ENCODE assay signal across 8 cellular contexts in genomic region chr3:120177151-120177550, GRCh38.
A peak's percentile ranks its signal among the peaks of the same experiment; 100 is the strongest.
DNase-seq lines count a peak whose midpoint lies in the region; ATAC-seq and TF ChIP-seq lines count a peak whose summit lies in the region.

No MANE protein-coding gene starts in this region.

- peak overlapping the region; percentile 66 for H3K27ac ChIP-seq in fibroblast of lung (ENCODE audit: insufficient read depth, low read length)
- H3K27ac ChIP-seq in parathyroid adenoma, result no peak overlapping the region

- TF ChIP-seq CTCF in fibroblast of lung (conservative IDR thresholded peaks at IDR 0.05 in 1 of 2, IDR thresholded peaks at IDR 0.05 in 1 of 2; ENCODE audit: low read depth in 1 of 2, low read length in 2 of 2) (peak in 1 of 2 donors; percentile 23), parathyroid adenoma (IDR thresholded peaks at IDR 0.05) (no peak)

- H2AFZ ChIP-seq in fibroblast of lung (ENCODE audit: low read length), result peak overlapping the region; percentile 93
- H2AFZ ChIP-seq in parathyroid adenoma, result peak overlapping the region; percentile 79

- H3K4me2 ChIP-seq in fibroblast of lung (ENCODE audit: extremely low read depth, insufficient read depth, low read length), result peak overlapping the region; percentile 90
- H3K4me2 ChIP-seq in parathyroid adenoma (ENCODE audit: low read length), result no peak overlapping the region

- peak overlapping the region in 3 of 4 experiments; percentile 8 to 18 (median 16) for H3K4me3 ChIP-seq in fibroblast of lung (replicated peaks in 1 of 4; ENCODE audit: control extremely low read depth in 1 of 4, insufficient read depth in 1 of 4, low read depth in 3 of 4, low read length in 4 of 4)
- H3K4me3 ChIP-seq in parathyroid adenoma (ENCODE audit: low read depth, low read length), result no peak overlapping the region

- H3K9me3 ChIP-seq in fibroblast of lung (ENCODE audit: control insufficient read depth, insufficient read depth, low read depth, low read length) (no peaks in the 10 kb centered on the region), parathyroid adenoma (ENCODE audit: control insufficient read depth, low read length) (no peaks in the 10 kb centered on the region)

- H4K20me1 ChIP-seq in fibroblast of lung (ENCODE audit: control insufficient read depth, extremely low read depth, insufficient read depth, low read length), result no peaks in the 10 kb centered on the region

- H3K36me3 ChIP-seq in fibroblast of lung (ENCODE audit: control insufficient read depth, insufficient read depth, low read length) (no peaks in the 10 kb centered on the region), parathyroid adenoma (ENCODE audit: control insufficient read depth, insufficient read depth, low read length) (no peaks in the 10 kb centered on the region)

- H3K79me2 ChIP-seq in fibroblast of lung (ENCODE audit: control insufficient read depth, insufficient read depth, low read length), result no peaks in the 10 kb centered on the region
- no peaks in the 10 kb centered on the region for H3K79me2 ChIP-seq in parathyroid adenoma

- H3K4me1 ChIP-seq in fibroblast of lung (ENCODE audit: control insufficient read depth, extremely low read depth, insufficient read depth, low read length) (peaks cover 13% of the 10 kb centered on the region), parathyroid adenoma (no peaks in the 10 kb centered on the region)

- H3K27me3 ChIP-seq in fibroblast of lung (ENCODE audit: control insufficient read depth, insufficient read depth, low read length), result no peaks in the 10 kb centered on the region
- H3K27me3 ChIP-seq in parathyroid adenoma (ENCODE audit: control insufficient read depth, insufficient read depth, low read length), result no peaks in the 10 kb centered on the region

- DNase-seq in DMS79 treated with DMSO at 0.1 percent for 48 hours (lab: John Stamatoyannopoulos, UW) (peak; percentile 91), NCI-H510A (lab: John Stamatoyannopoulos, UW) (peak; percentile 69), fibroblast of lung (ENCODE audit: low read depth in 2 of 2) (peak; percentile 81), LoVo (ENCODE audit: low spot score) (no peak)

- ATAC-seq in HG03342 (IDR thresholded peaks at IDR 0.05; ENCODE audit: unreplicated experiment), result no peak
- no peak for ATAC-seq in GM18868 (IDR thresholded peaks at IDR 0.05; ENCODE audit: unreplicated experiment)
- no peak for ATAC-seq in GM18870 (IDR thresholded peaks at IDR 0.05; ENCODE audit: unreplicated experiment)

- peak overlapping the region; percentile 5 for H3K9ac ChIP-seq in fibroblast of lung (ENCODE audit: insufficient read depth, low read length)
- no peak overlapping the region for H3K9ac ChIP-seq in parathyroid adenoma
